Comparison of ENCODE assay signal across 8 cellular contexts in genomic region chr1:44672254-44672955, GRCh38. TPM values are rescaled to one million over a fixed set of nuclear protein-coding genes. Genes with fewer than 3 reads are reported as not detected.
DNase-seq lines count a peak whose midpoint lies in the region; ATAC-seq and TF ChIP-seq lines count a peak whose summit lies in the region.

No MANE protein-coding gene starts in this region.

- ATAC-seq in naive thymus-derived CD8-positive, alpha-beta T cell: no peak
- no peak for ATAC-seq in GM18858 (IDR thresholded peaks at IDR 0.05; ENCODE audit: unreplicated experiment)
- ATAC-seq in HG02798 (IDR thresholded peaks at IDR 0.05; ENCODE audit: poor library complexity, unreplicated experiment): no peak

- no peak overlapping the region for H3K4me3 ChIP-seq in choroid plexus epithelial cell (ENCODE audit: low read depth, low read length)

- no peak for TF ChIP-seq CTCF in choroid plexus epithelial cell (conservative IDR thresholded peaks at IDR 0.05; ENCODE audit: low read depth, low read length)

- POLR2A ChIA-PET in naive thymus-derived CD8-positive, alpha-beta T cell (lab: Charles Lee): interaction anchor here (3.5 kb wide), 1 partner anchor 41 kb away, joined by 32 read pairs; no protein-coding TSS in a partner anchor

- DNase-seq in ELF-1 (ENCODE audit: low read depth, low spot score) (peak; percentile 95), NOMO-1 treated with DMSO at 0.1 percent for 48 hours (lab: John Stamatoyannopoulos, UW; ENCODE audit: unreplicated experiment) (peak; percentile 99), choroid plexus epithelial cell (ENCODE audit: low read depth) (peak; percentile 33), occipital lobe (lab: John Stamatoyannopoulos, UW) (no peak), D341Med (ENCODE audit: low spot score) (no peak)
- DNase-seq in naive thymus-derived CD8-positive, alpha-beta T cell: no peak

- H3K4me3 Mint-ChIP-seq in naive thymus-derived CD8-positive, alpha-beta T cell: peak overlapping the region in 8 of 10 donors; percentile 35 to 72 (median 44)

- H3K9me3 Mint-ChIP-seq in naive thymus-derived CD8-positive, alpha-beta T cell: no peaks in the 10 kb centered on the region

- peaks cover 4 to 33% (median 17%) of the 10 kb centered on the region in 4 donors for H3K4me1 Mint-ChIP-seq in naive thymus-derived CD8-positive, alpha-beta T cell

- peak overlapping the region in 5 of 10 donors; percentile 14 to 74 (median 55) for H3K27ac Mint-ChIP-seq in naive thymus-derived CD8-positive, alpha-beta T cell

- no peaks in the 10 kb centered on the region for H3K27me3 Mint-ChIP-seq in naive thymus-derived CD8-positive, alpha-beta T cell

- H3K36me3 Mint-ChIP-seq in naive thymus-derived CD8-positive, alpha-beta T cell: peaks cover 0 to 2% (median 0%) of the 10 kb centered on the region in 3 donors

RNA-seq across cellular contexts. Expression of gene TMEM53, which starts 1.9 kb away (rescaled TPM):
- 1 to 10 TPM; 1.0 to 2.1 TPM for total RNA-seq in naive thymus-derived CD8-positive, alpha-beta T cell
- 1 to 10 TPM; 4.6 to 5.9 (median 5.5) TPM for polyA plus RNA-seq in naive thymus-derived CD8-positive, alpha-beta T cell
- 3.7 TPM for total RNA-seq in occipital lobe

RNA-seq across cellular contexts. Expression of gene ARMH1, which starts 2.1 kb away (rescaled TPM):
- 10 to 100 TPM; 70.4 to 79.0 TPM for total RNA-seq in naive thymus-derived CD8-positive, alpha-beta T cell
- polyA plus RNA-seq in naive thymus-derived CD8-positive, alpha-beta T cell: 10 to 100 TPM; 46.2 to 75.6 (median 53.2) TPM
- 2.8 TPM for total RNA-seq in occipital lobe

RNA-seq across cellular contexts. Expression of gene RNU5D-1, which starts 58.6 kb away (rescaled TPM):
- total RNA-seq in naive thymus-derived CD8-positive, alpha-beta T cell: not detected
- polyA plus RNA-seq in naive thymus-derived CD8-positive, alpha-beta T cell: not detected
- total RNA-seq in occipital lobe: not detected

Comparison
In these comparisons a context has a peak if more than half of its experiments do, and no peak if none do; other contexts are left out.
1. DNase-seq: peak in ELF-1 (single experiment), NOMO-1 treated with DMSO at 0.1 percent for 48 hours (single experiment) and choroid plexus epithelial cell (single experiment); none in naive thymus-derived CD8-positive, alpha-beta T cell (0 of 10), occipital lobe (single experiment) and D341Med (single experiment).
2. RNA of gene ARMH1, which starts 2.1 kb away (total RNA-seq): 70.4 to 79.0 TPM in naive thymus-derived CD8-positive, alpha-beta T cell; 2.8 TPM in occipital lobe (single experiment); every median in the first group is over 10 times any median in the second.